ENCODE assay signal across 1 cellular context in the genomic region with DNA sequence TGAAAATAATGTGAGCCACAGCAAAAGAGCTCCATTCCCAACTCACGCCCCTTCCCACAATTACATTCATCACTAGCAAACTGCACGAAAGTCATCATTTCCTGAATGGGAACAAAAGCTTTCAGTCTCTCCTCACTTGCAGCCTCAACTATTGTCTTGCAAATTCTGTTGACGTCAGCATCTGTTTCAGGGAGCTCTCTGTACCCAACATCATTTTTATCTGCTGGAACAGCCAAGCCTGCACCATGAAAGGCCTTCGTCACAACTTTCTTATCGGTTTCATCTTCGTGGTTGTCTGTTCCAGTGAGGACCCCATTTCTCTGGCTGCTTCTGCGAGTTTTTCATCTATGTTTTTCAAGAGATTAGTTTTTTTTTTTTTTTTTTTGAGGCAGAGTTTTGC.
TF ChIP-seq lines count a peak whose summit lies in the region.

No MANE protein-coding gene starts in this region.

TF ChIP-seq in H1, 55 proteins besides CTCF, POLR2A, EP300 and RAD21:
- TF ChIP-seq POU5F1 (IDR thresholded peaks at IDR 0.05; ENCODE audit: low read depth, low read length): peak; percentile 45; the same call in 1 of the 2 replicates
- no peak for TF ChIP-seq TEAD4 (IDR thresholded peaks at IDR 0.05; ENCODE audit: low read depth, low read length)
- no peak for TF ChIP-seq BACH1 (IDR thresholded peaks at IDR 0.05; ENCODE audit: low read length)
- 0 out of 2 replicates have a peak, but pooled peaks have one; percentile 19 for TF ChIP-seq POLR2AphosphoS5 (IDR thresholded peaks at IDR 0.05; ENCODE audit: low read depth, low read length)
- 0 out of 2 replicates have a peak, but pooled peaks have one; percentile 17 for TF ChIP-seq TAF1 (IDR thresholded peaks at IDR 0.05; ENCODE audit: low read depth, low read length)
- TF ChIP-seq E2F6 (IDR thresholded peaks at IDR 0.05): no peak
- TF ChIP-seq CREB1 (IDR thresholded peaks at IDR 0.05): peak; percentile 85
- TF ChIP-seq BCL11A (IDR thresholded peaks at IDR 0.05; ENCODE audit: low read depth in 2 of 2, low read length in 2 of 2): no peak
- peak; percentile 37; the same call in 1 of the 2 replicates for TF ChIP-seq ATF2 (IDR thresholded peaks at IDR 0.05; ENCODE audit: low read length)
- peak; percentile 86 for TF ChIP-seq MAFK (IDR thresholded peaks at IDR 0.05; ENCODE audit: low read depth, low read length)
- TF ChIP-seq CBX8 (IDR thresholded peaks at IDR 0.05; ENCODE audit: borderline replicate concordance, low read depth, low read length): no peak
- TF ChIP-seq, protein P1, sequence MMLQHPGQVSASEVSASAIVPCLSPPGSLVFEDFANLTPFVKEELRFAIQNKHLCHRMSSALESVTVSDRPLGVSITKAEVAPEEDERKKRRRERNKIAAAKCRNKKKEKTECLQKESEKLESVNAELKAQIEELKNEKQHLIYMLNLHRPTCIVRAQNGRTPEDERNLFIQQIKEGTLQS (IDR thresholded peaks at IDR 0.05; ENCODE audit: insufficient read depth, low read depth, low read length): no peak
